Comparison of ENCODE assay signal across 17 cellular contexts in genomic region chr19:5049561-5049960, GRCh38.
"Had no signal": no experiment of that assay in that cellular context is flagged by ENCODE, and none has a peak within 500 bp of the region (broad histone marks: within the 10 kb centered on the region; RNA-seq: fewer than 3 reads in every experiment).

No MANE protein-coding gene starts in this region.

- H3K27me3 ChIP-seq: ascending aorta, sigmoid colon, stomach, thyroid gland had no signal

- H3K9me3 ChIP-seq: ascending aorta, sigmoid colon, stomach, thyroid gland had no signal

- H3K27ac Mint-ChIP-seq: activated naive CD8-positive, alpha-beta T cell treated with anti-CD3 and anti-CD28 coated beads, Interleukin-2, amount 10 ng/mL, durations not matched to agents 7 days and 5 days; naive thymus-derived CD8-positive, alpha-beta T cell had no signal

- H3K4me3 ChIP-seq: lung, sigmoid colon, thyroid gland had no signal

- H3K4me1 Mint-ChIP-seq: activated naive CD8-positive, alpha-beta T cell treated with anti-CD3 and anti-CD28 coated beads, Interleukin-2, amount 10 ng/mL, durations not matched to agents 7 days and 5 days had no signal

- H3K27ac ChIP-seq: stomach, thyroid gland had no signal

- H3K36me3 Mint-ChIP-seq: activated naive CD8-positive, alpha-beta T cell treated with anti-CD3 and anti-CD28 coated beads, Interleukin-2, amount 10 ng/mL, durations not matched to agents 7 days and 5 days had no signal

- DNase-seq: activated CD4-positive, alpha-beta T cell treated with anti-CD3 and anti-CD28 coated beads for 1 hour; activated CD4-positive, alpha-beta T cell treated with anti-CD3 and anti-CD28 coated beads, Interleukin-2, amount 50 U/mL, for 48 hours; activated gamma-delta T cell; activated naive CD8-positive, alpha-beta T cell treated with anti-CD3 and anti-CD28 coated beads, Interleukin-2, amount 10 ng/mL, durations not matched to agents 7 days and 5 days; activated T-cell treated with anti-CD3 and anti-CD28 coated beads, Interleukin-2, amount 50 U/mL, for 4 hours; cortex of kidney; effector memory CD8-positive, alpha-beta T cell; erythroblast; left cardiac atrium; naive thymus-derived CD8-positive, alpha-beta T cell; sigmoid colon; stimulated activated CD4-positive, alpha-beta T cell treated with anti-CD3 and anti-CD28 coated beads, Interleukin-4, amount 100 ng/mL, for 1 hour; stomach; T-helper 9 cell; thyroid gland had no signal

- H3K27me3 Mint-ChIP-seq: activated naive CD8-positive, alpha-beta T cell treated with anti-CD3 and anti-CD28 coated beads, Interleukin-2, amount 10 ng/mL, durations not matched to agents 7 days and 5 days; effector memory CD8-positive, alpha-beta T cell; naive thymus-derived CD8-positive, alpha-beta T cell had no signal

- H3K9me3 Mint-ChIP-seq: activated naive CD8-positive, alpha-beta T cell treated with anti-CD3 and anti-CD28 coated beads, Interleukin-2, amount 10 ng/mL, durations not matched to agents 7 days and 5 days; activated T-cell treated with anti-CD3 and anti-CD28 coated beads, Interleukin-2, amount 50 U/mL, for 4 hours; effector memory CD8-positive, alpha-beta T cell; naive thymus-derived CD8-positive, alpha-beta T cell had no signal

- ATAC-seq: activated T-cell treated with anti-CD3 and anti-CD28 coated beads, Interleukin-2, amount 50 U/mL, for 4 hours; effector memory CD8-positive, alpha-beta T cell; naive thymus-derived CD8-positive, alpha-beta T cell had no signal

- H3K4me3 Mint-ChIP-seq: activated naive CD8-positive, alpha-beta T cell treated with anti-CD3 and anti-CD28 coated beads, Interleukin-2, amount 10 ng/mL, durations not matched to agents 7 days and 5 days; activated T-cell treated with anti-CD3 and anti-CD28 coated beads, Interleukin-2, amount 50 U/mL, for 4 hours; effector memory CD8-positive, alpha-beta T cell; naive thymus-derived CD8-positive, alpha-beta T cell had no signal
